Comparison of ENCODE assay signal across 16 cellular contexts in the genomic region with DNA sequence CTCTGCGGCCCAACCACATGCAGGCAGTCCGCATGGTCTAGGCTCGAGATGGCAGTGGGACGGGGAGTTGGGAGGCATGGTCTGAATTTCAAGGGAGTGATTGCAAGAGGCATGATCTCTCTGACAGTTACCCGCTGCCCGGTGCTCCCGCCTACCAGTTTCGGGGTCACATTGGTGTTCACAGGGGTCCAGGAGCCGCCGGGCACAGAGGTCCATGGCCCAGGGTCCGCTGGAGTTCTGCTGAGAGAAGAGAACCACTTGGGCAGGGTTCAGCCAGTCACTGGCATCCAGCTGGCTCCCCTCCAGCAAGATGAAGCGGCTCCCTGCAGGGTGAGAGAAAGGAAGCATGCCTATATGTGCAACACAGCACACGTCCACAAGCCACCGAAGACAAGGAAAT.
A peak's percentile ranks its signal among the peaks of the same experiment; 100 is the strongest.
DNase-seq lines count a peak whose midpoint lies in the region; ATAC-seq and TF ChIP-seq lines count a peak whose summit lies in the region.
"Had no signal": no experiment of that assay in that cellular context is flagged by ENCODE, and none has a peak within 500 bp of the region (broad histone marks: within the 10 kb centered on the region; RNA-seq: fewer than 3 reads in every experiment).

No MANE protein-coding gene starts in this region.

- no peaks in the 10 kb centered on the region for H3K27me3 Mint-ChIP-seq in natural killer cell (ENCODE audit: low read depth in 2 of 2)

- intact Hi-C loops in sciatic nerve (cut with DNase I) (no loop called here), natural killer cell (cut with micrococcal nuclease) (no loop called here), colonic mucosa (cut with DNase I) (no loop called here)

- H3K9ac ChIP-seq in colonic mucosa (ENCODE audit: low read depth in 2 of 2, low read length in 2 of 2) = no peak overlapping the region
- H3K9ac ChIP-seq: BLaER1, GM23248 had no signal

- H3K4me1 ChIP-seq in colonic mucosa = no peaks in the 10 kb centered on the region
- H3K4me1 ChIP-seq: A549, BLaER1 had no signal

- peak; percentile 51 for DNase-seq in NCI-H1092 treated with DMSO at 0.1 percent for 48 hours (lab: John Stamatoyannopoulos, UW)
- no peak for DNase-seq in NCI-H1092 (lab: John Stamatoyannopoulos, UW)
- DNase-seq in cerebellum (ENCODE audit: low spot score) = peak; percentile 24
- DNase-seq in sciatic nerve (ENCODE audit: low spot score) = no peak
- DNase-seq in natural killer cell = no peak
- no peak for DNase-seq in NCI-H345 (lab: John Stamatoyannopoulos, UW)
- DNase-seq in colonic mucosa = no peak
- DNase-seq: Calu3; CD4-positive, alpha-beta memory T cell; GM23248; HCEC 1CT had no signal

- no peaks in the 10 kb centered on the region for H3K36me3 ChIP-seq in colonic mucosa
- H3K36me3 ChIP-seq: BLaER1 had no signal

- no peaks in the 10 kb centered on the region for H3K36me3 Mint-ChIP-seq in natural killer cell
- H3K36me3 Mint-ChIP-seq: CD14-positive monocyte; CD4-positive, alpha-beta memory T cell had no signal

- no peak overlapping the region for H3K27ac Mint-ChIP-seq in natural killer cell
- H3K27ac Mint-ChIP-seq: CD14-positive monocyte; CD4-positive, alpha-beta memory T cell had no signal

- no peak overlapping the region for H3K4me3 ChIP-seq in colonic mucosa
- H3K4me3 ChIP-seq: A549, BLaER1, GM12878, GM23248 had no signal

- no peak overlapping the region for H3K4me3 Mint-ChIP-seq in natural killer cell
- H3K4me3 Mint-ChIP-seq: CD14-positive monocyte; CD4-positive, alpha-beta memory T cell had no signal

- peaks cover 4 to 6% of the 10 kb centered on the region in 2 donors for H3K9me3 Mint-ChIP-seq in natural killer cell

- H3K27me3 ChIP-seq in colonic mucosa = no peaks in the 10 kb centered on the region
- H3K27me3 ChIP-seq: BLaER1 had no signal

- TF ChIP-seq CTCF in natural killer cell (IDR thresholded peaks at IDR 0.05) (no peak), colonic mucosa (IDR thresholded peaks at IDR 0.05) (no peak)

- no peak overlapping the region for H3K27ac ChIP-seq in colonic mucosa
- H3K27ac ChIP-seq: 22Rv1, A549, BLaER1, GM23248 had no signal

- H3K4me1 Mint-ChIP-seq in natural killer cell = no peaks in the 10 kb centered on the region
- H3K4me1 Mint-ChIP-seq: CD14-positive monocyte; CD4-positive, alpha-beta memory T cell had no signal

- no peaks in the 10 kb centered on the region for H3K9me3 ChIP-seq in colonic mucosa
- H3K9me3 ChIP-seq: A549, BLaER1 had no signal

- peak; percentile 17 for ATAC-seq in sciatic nerve
- no peak for ATAC-seq in natural killer cell
- ATAC-seq: A549, GM12878 had no signal

Comparison
In these comparisons a context has a peak if more than half of its experiments do, and no peak if none do; other contexts are left out.
1. DNase-seq: peak in NCI-H1092 treated with DMSO at 0.1 percent for 48 hours (single experiment) and cerebellum (single experiment); none in NCI-H1092 (single experiment), sciatic nerve (single experiment), natural killer cell (single experiment), NCI-H345 (single experiment) and colonic mucosa (single experiment).